Comparison of ENCODE assay signal across 15 cellular contexts in genomic region chr11:106224172-106224571, GRCh38.
A peak's percentile ranks its signal among the peaks of the same experiment; 100 is the strongest.
DNase-seq lines count a peak whose midpoint lies in the region; ATAC-seq and TF ChIP-seq lines count a peak whose summit lies in the region.
"Had no signal": no experiment of that assay in that cellular context is flagged by ENCODE, and none has a peak within 500 bp of the region (broad histone marks: within the 10 kb centered on the region; RNA-seq: fewer than 3 reads in every experiment).

No MANE protein-coding gene starts in this region.

- H3K79me2 ChIP-seq in DND-41 (ENCODE audit: insufficient read depth, low read length) (no peaks in the 10 kb centered on the region), MM.1S (ENCODE audit: low read length) (no peaks in the 10 kb centered on the region)

- no peaks in the 10 kb centered on the region for H3K9me2 ChIP-seq in MM.1S (replicated peaks; ENCODE audit: insufficient read depth, low read length)

- H3K9ac ChIP-seq in DND-41 (ENCODE audit: low read depth, low read length) (no peak overlapping the region), MM.1S (ENCODE audit: low read length) (no peak overlapping the region), endodermal cell (ENCODE audit: extremely low read depth, low read length, poor library complexity, severe bottlenecking) (no peak overlapping the region)
- H3K9ac ChIP-seq: BLaER1, GM23248 had no signal

- H4K20me1 ChIP-seq in DND-41 (ENCODE audit: insufficient read depth, low read length) (no peaks in the 10 kb centered on the region), MM.1S (ENCODE audit: insufficient read depth, low read length) (no peaks in the 10 kb centered on the region)
- H4K20me1 ChIP-seq: BLaER1 had no signal

- ATAC-seq in DND-41 (ENCODE audit: insufficient read depth, low read depth), result no peak

- H3K27me3 Mint-ChIP-seq in endodermal cell (ENCODE audit: insufficient read depth), result no peaks in the 10 kb centered on the region
- H3K27me3 Mint-ChIP-seq: CD4-positive, alpha-beta memory T cell had no signal

- H3K4me1 ChIP-seq in DND-41 (ENCODE audit: insufficient read depth, low read length) (no peaks in the 10 kb centered on the region), MM.1S (ENCODE audit: low read length) (no peaks in the 10 kb centered on the region), endodermal cell (ENCODE audit: control insufficient read depth, insufficient read depth, low read length) (no peaks in the 10 kb centered on the region)
- H3K4me1 ChIP-seq: BLaER1 had no signal

- H3K27ac Mint-ChIP-seq in endodermal cell, result no peak overlapping the region
- H3K27ac Mint-ChIP-seq: CD14-positive monocyte; CD4-positive, alpha-beta memory T cell had no signal

- H3K4me3 Mint-ChIP-seq in endodermal cell, result no peak overlapping the region
- H3K4me3 Mint-ChIP-seq: CD14-positive monocyte; CD4-positive, alpha-beta memory T cell had no signal

- DNase-seq in DND-41, result no peak
- DNase-seq in MM.1S, result no peak
- no peak for DNase-seq in cardiac fibroblast (ENCODE audit: low read depth in 2 of 2)
- DNase-seq in endodermal cell, result no peak
- no peak for DNase-seq in DMS114 treated with DMSO at 0.1 percent for 48 hours (lab: John Stamatoyannopoulos, UW; ENCODE audit: unreplicated experiment)
- no peak for DNase-seq in NCI-H446 (lab: John Stamatoyannopoulos, UW)
- DNase-seq in activated CD4-positive, alpha-beta T cell treated with anti-CD3 and anti-CD28 coated beads for 4 hours, result no peak
- DNase-seq: CD4-positive, alpha-beta memory T cell; DMS79 treated with DMSO at 0.1 percent for 48 hours; EL; GM23248; H7 had no signal

- peaks cover 28% of the 10 kb centered on the region for H3K9me3 Mint-ChIP-seq in endodermal cell

- no peaks in the 10 kb centered on the region for H3K36me3 Mint-ChIP-seq in endodermal cell (ENCODE audit: low read depth)
- H3K36me3 Mint-ChIP-seq: CD14-positive monocyte; CD4-positive, alpha-beta memory T cell had no signal

- H3K4me1 Mint-ChIP-seq in endodermal cell, result no peaks in the 10 kb centered on the region
- H3K4me1 Mint-ChIP-seq: CD14-positive monocyte; CD4-positive, alpha-beta memory T cell had no signal

- WGBS in endodermal cell (ENCODE audit: insufficient coverage in 1 of 2, insufficient read length in 1 of 2), 2 experiments, result 0% methylated on average over 1 of the region's 1 CpG; no CpG with 5 or more reads in 1 of the 2 experiments

- no peak overlapping the region for H2AFZ ChIP-seq in DND-41 (ENCODE audit: low read depth, low read length)
- no peak overlapping the region for H2AFZ ChIP-seq in MM.1S (ENCODE audit: low read length)
- H2AFZ ChIP-seq: GM23248 had no signal

- no peaks in the 10 kb centered on the region for H3K27me3 ChIP-seq in DND-41 (ENCODE audit: insufficient read depth, low read length, poor library complexity)
- H3K27me3 ChIP-seq in MM.1S (replicated peaks; ENCODE audit: insufficient read depth, low read length), result no peaks in the 10 kb centered on the region
- no peaks in the 10 kb centered on the region for H3K27me3 ChIP-seq in endodermal cell (ENCODE audit: control insufficient read depth, insufficient read depth, low read length, poor library complexity, severe bottlenecking)
- H3K27me3 ChIP-seq: BLaER1 had no signal

- TF ChIP-seq CTCF in DND-41 (IDR thresholded peaks at IDR 0.05; ENCODE audit: borderline replicate concordance, extremely low read depth, low read length, poor library complexity, severe bottlenecking) (peak; percentile 8), MM.1S (IDR thresholded peaks at IDR 0.05; ENCODE audit: low read length) (peak; percentile 6; the same call in 1 of the 2 replicates), cardiac fibroblast (IDR thresholded peaks at IDR 0.05; ENCODE audit: low read depth, low read length) (peak; percentile 5), endodermal cell (conservative IDR thresholded peaks at IDR 0.05) (peak; percentile 34)

- H3K36me3 ChIP-seq in DND-41 (ENCODE audit: insufficient read depth, low read length) (no peaks in the 10 kb centered on the region), MM.1S (replicated peaks; ENCODE audit: insufficient read depth, low read length) (no peaks in the 10 kb centered on the region), endodermal cell (ENCODE audit: control insufficient read depth, insufficient read depth, low read length) (no peaks in the 10 kb centered on the region)
- H3K36me3 ChIP-seq: BLaER1 had no signal

- H3K4me3 ChIP-seq in DND-41 (ENCODE audit: low read depth in 1 of 2, low read length in 2 of 2) (no peak overlapping the region), MM.1S (ENCODE audit: low read length) (no peak overlapping the region), cardiac fibroblast (replicated peaks in 1 of 2; ENCODE audit: low read depth in 2 of 2, low read length in 2 of 2) (no peak overlapping the region), endodermal cell (ENCODE audit: low read length) (no peak overlapping the region)
- H3K4me3 ChIP-seq: BLaER1, GM23248 had no signal

- H3K4me2 ChIP-seq in DND-41 (ENCODE audit: insufficient read depth, low read length) (no peak overlapping the region), MM.1S (ENCODE audit: low read depth, low read length) (no peak overlapping the region)
- H3K4me2 ChIP-seq: BLaER1 had no signal

- H3K9me3 ChIP-seq in DND-41 (ENCODE audit: insufficient read depth, low read length, severe bottlenecking) (peaks cover 48% of the 10 kb centered on the region), MM.1S (replicated peaks; ENCODE audit: insufficient read depth, low read length) (no peaks in the 10 kb centered on the region), endodermal cell (ENCODE audit: control insufficient read depth, low read length) (peaks cover 44% of the 10 kb centered on the region)

- H3K27ac ChIP-seq in DND-41 (ENCODE audit: low read length) (no peak overlapping the region), MM.1S (ENCODE audit: low read length) (no peak overlapping the region), endodermal cell (ENCODE audit: low read depth, low read length) (no peak overlapping the region)
- H3K27ac ChIP-seq: 22Rv1, BLaER1, GM23248 had no signal

- H3F3A ChIP-seq in MM.1S (ENCODE audit: insufficient read depth, low read length), result no peaks in the 10 kb centered on the region
